In the genomic region with DNA sequence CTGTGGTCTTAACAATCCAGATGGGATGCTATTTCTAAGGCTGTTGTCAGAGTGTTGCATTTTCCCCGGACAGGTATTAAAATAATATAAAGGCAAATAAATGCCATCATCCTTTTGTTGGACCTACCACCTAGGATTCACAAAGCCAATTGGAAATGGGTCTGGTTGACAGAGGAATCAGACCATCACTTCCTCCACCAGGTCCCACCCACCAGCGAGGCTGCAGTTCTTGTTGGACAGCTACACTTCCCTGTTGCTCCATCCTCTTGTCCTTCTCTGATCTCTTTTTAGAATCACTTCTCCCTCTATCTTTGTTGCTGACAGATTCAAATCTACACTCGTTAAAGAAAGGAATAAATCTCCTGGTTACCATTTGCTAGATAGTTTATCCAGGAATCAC, we compare ENCODE assay signal across 1 cellular context.
A peak's percentile ranks its signal among the peaks of the same experiment; 100 is the strongest.
TF ChIP-seq lines count a peak whose summit lies in the region.

No MANE protein-coding gene starts in this region.

TF ChIP-seq in Ishikawa, 13 proteins besides CTCF, POLR2A, EP300 and RAD21 (continued from another document):
- peak; percentile 19; the same call in 1 of the 2 replicates for TF ChIP-seq REST (IDR thresholded peaks at IDR 0.05; ENCODE audit: low read depth)
